ENCODE assay signal across 17 cellular contexts in the genomic region with DNA sequence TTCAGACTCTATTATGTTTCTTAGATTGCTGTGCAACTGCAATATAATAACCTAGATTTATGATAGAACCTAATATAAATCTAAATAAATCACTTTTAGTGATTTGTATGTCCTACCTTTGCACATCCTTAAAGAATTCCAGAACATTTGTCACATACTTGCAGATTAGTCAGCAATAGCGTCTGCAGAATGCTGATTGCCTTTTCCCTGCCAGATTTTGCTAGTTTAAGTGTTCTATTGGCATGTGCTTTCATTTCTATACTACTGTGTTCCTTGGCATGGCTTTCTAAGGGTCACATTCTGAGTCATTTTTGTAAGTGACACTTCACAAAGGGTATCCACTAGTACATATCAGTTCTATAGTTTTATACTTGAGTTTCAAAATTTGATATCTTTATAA.
DNase-seq lines count a peak whose midpoint lies in the region; ATAC-seq and TF ChIP-seq lines count a peak whose summit lies in the region.
"Had no signal": no experiment of that assay in that cellular context is flagged by ENCODE, and none has a peak within 500 bp of the region (broad histone marks: within the 10 kb centered on the region; RNA-seq: fewer than 3 reads in every experiment).

No MANE protein-coding gene starts in this region.

- TF ChIP-seq EP300 in upper lobe of left lung (IDR thresholded peaks at IDR 0.05): no peak

- no peak overlapping the region for H3K4me3 ChIP-seq in astrocyte of the spinal cord (ENCODE audit: low read depth, low read length)
- no peak overlapping the region for H3K4me3 ChIP-seq in foreskin fibroblast (ENCODE audit: low read depth in 1 of 2, low read length in 2 of 2)
- no peak overlapping the region for H3K4me3 ChIP-seq in upper lobe of left lung

- H3K27me3 Mint-ChIP-seq in HFFc6 (ENCODE audit: insufficient read depth): no peaks in the 10 kb centered on the region

- TF ChIP-seq CTCF in HFFc6 (IDR thresholded peaks at IDR 0.05): no peak
- no peak for TF ChIP-seq CTCF in astrocyte of the spinal cord (IDR thresholded peaks at IDR 0.05; ENCODE audit: low read depth, low read length)
- TF ChIP-seq CTCF in foreskin fibroblast (IDR thresholded peaks at IDR 0.05; ENCODE audit: low read depth, low read length): no peak
- TF ChIP-seq CTCF in upper lobe of left lung (IDR thresholded peaks at IDR 0.05): no peak

- H3K4me1 Mint-ChIP-seq in HFFc6 (ENCODE audit: low read depth): peaks cover 13% of the 10 kb centered on the region; the same call in 1 of the 2 replicates

- H3K27ac Mint-ChIP-seq in HFFc6: no peak overlapping the region

- no peaks in the 10 kb centered on the region for H3K36me3 ChIP-seq in upper lobe of left lung

- H3K4me3 Mint-ChIP-seq in HFFc6: no peak overlapping the region

- peaks cover 0 to 4% (median 2%) of the 10 kb centered on the region in 4 donors for H3K9me3 ChIP-seq in upper lobe of left lung

- H3K4me1 ChIP-seq in upper lobe of left lung: no peaks in the 10 kb centered on the region

- TF ChIP-seq POLR2A in upper lobe of left lung (IDR thresholded peaks at IDR 0.05): no peak

- 62 to 70% methylated on average over 1 of the region's 1 CpG for WGBS in upper lobe of left lung, 2 donors

- H3K27me3 ChIP-seq in upper lobe of left lung: no peaks in the 10 kb centered on the region

- ATAC-seq in upper lobe of left lung (ENCODE audit: low FRiP score in 2 of 2) (no peak), HG02973 (IDR thresholded peaks at IDR 0.05; ENCODE audit: unreplicated experiment) (no peak)

- no peak overlapping the region for H3K27ac ChIP-seq in upper lobe of left lung
- H3K27ac ChIP-seq: C4-2B had no signal

- DNase-seq in AG20443 (ENCODE audit: low spot score) (peak; percentile 14), HFFc6 (peak; percentile 8), astrocyte of the spinal cord (ENCODE audit: low read depth, low spot score) (peak; percentile 23), foreskin fibroblast (peak; percentile 38 to 47), upper lobe of left lung (no peak), NCI-H146 treated with DMSO at 0.1 percent for 48 hours (lab: John Stamatoyannopoulos, UW; ENCODE audit: unreplicated experiment) (no peak), DMS53 (lab: John Stamatoyannopoulos, UW) (no peak)
- DNase-seq: DMS 273 treated with DMSO at 0.1 percent for 48 hours, NCI-H1417 treated with DMSO at 0.1 percent for 48 hours, NCI-H2029, NCI-H2171, NCI-H446, NCI-H69, OCI-M1, RPMI8226 had no signal

- in situ Hi-C loops in astrocyte of the spinal cord (cut with HindIII; ENCODE audit: low sequenced_read_pairs): no loop called here

- peaks cover 16% of the 10 kb centered on the region; the same call in 1 of the 2 replicates for H3K36me3 Mint-ChIP-seq in HFFc6 (ENCODE audit: low read depth)

- peaks cover 26% of the 10 kb centered on the region for H3K9me3 Mint-ChIP-seq in HFFc6

Comparison
In these comparisons a context has a peak if more than half of its experiments do, and no peak if none do; other contexts are left out.
1. DNase-seq: peak in AG20443 (single experiment), HFFc6 (single experiment), astrocyte of the spinal cord (single experiment) and foreskin fibroblast (2 of 2); none in upper lobe of left lung (0 of 2), NCI-H146 treated with DMSO at 0.1 percent for 48 hours (single experiment) and DMS53 (single experiment).